In genomic region chr2:86434290-86434689, GRCh38 we compare ENCODE assay signal across 32 cellular contexts.
"Had no signal": no experiment of that assay in that cellular context is flagged by ENCODE, and none has a peak within 500 bp of the region (broad histone marks: within the 10 kb centered on the region; RNA-seq: fewer than 3 reads in every experiment).

No MANE protein-coding gene starts in this region.

- H3K36me3 ChIP-seq: adrenal gland, brain microvascular endothelial cell, breast epithelium had no signal

- H3K9me3 ChIP-seq: body of pancreas had no signal

- H3K27ac ChIP-seq: adrenal gland, body of pancreas, brain microvascular endothelial cell, breast epithelium, VCaP had no signal

- H3K27me3 ChIP-seq: adrenal gland, body of pancreas, brain microvascular endothelial cell, breast epithelium had no signal

- DNase-seq: activated B cell treated with CpG ODN at 0.5 μM for 24 hours; activated CD4-positive, alpha-beta memory T cell treated with anti-CD3 and anti-CD28 coated beads for 36 hours; activated CD4-positive, alpha-beta T cell treated with anti-CD3 and anti-CD28 coated beads for 4 hours; activated CD4-positive, alpha-beta T cell treated with anti-CD3 and anti-CD28 coated beads, Interleukin-2, amount 10 ng/mL, durations not matched to agents 24 days and 14 days; activated CD4-positive, alpha-beta T cell treated with anti-CD3 and anti-CD28 coated beads, Interleukin-2, amount 50 U/mL, for 1 hour; activated CD4-positive, alpha-beta T cell treated with anti-CD3 and anti-CD28 coated beads, Interleukin-2, amount 50 U/mL, for 4 hours; activated CD4-positive, CD25-positive, alpha-beta regulatory T cell treated with anti-CD3 and anti-CD28 coated beads, Interleukin-2, amount 50 U/mL, for 72 hours; activated CD8-positive, alpha-beta memory T cell treated with anti-CD3 and anti-CD28 coated beads, Interleukin-2, amount 50 U/mL, for 4 hours; activated CD8-positive, alpha-beta T cell treated with anti-CD3 and anti-CD28 coated beads for 36 hours; activated effector memory CD4-positive, alpha-beta T cell treated with anti-CD3 and anti-CD28 coated beads, Interleukin-2, amount 50 U/mL, for 16 hours; activated gamma-delta T cell treated with Interleukin-2 at 50 U/mL for 16 hours; activated naive CD4-positive, alpha-beta T cell; activated naive CD4-positive, alpha-beta T cell treated with anti-CD3 and anti-CD28 coated beads for 36 hours; activated naive CD4-positive, alpha-beta T cell treated with anti-CD3 and anti-CD28 coated beads, Interleukin-2, amount 50 U/mL, for 16 hours; activated naive CD8-positive, alpha-beta T cell treated with anti-CD3 and anti-CD28 coated beads for 36 hours; activated T-cell treated with anti-CD3 and anti-CD28 coated beads for 4 hours; activated T-cell treated with anti-CD3 and anti-CD28 coated beads, Interleukin-2, amount 50 U/mL, for 1 hour; activated T-cell treated with anti-CD3 and anti-CD28 coated beads, Interleukin-2, amount 50 U/mL, for 4 hours; activated T-cell treated with anti-CD3 and anti-CD28 coated beads, Interleukin-2, amount 50 U/mL, for 72 hours; adrenal gland; amniotic stem cell; aorta; body of pancreas; brain microvascular endothelial cell; central memory CD4-positive, alpha-beta T cell; T-helper 17 cell; T1000 had no signal

- H3K4me1 ChIP-seq: adrenal gland, body of pancreas, breast epithelium had no signal

- H3K4me3 ChIP-seq: adrenal gland, body of pancreas, breast epithelium had no signal

- FAIRE-seq: astrocyte had no signal

- ATAC-seq: activated CD8-positive, alpha-beta T cell treated with anti-CD3 and anti-CD28 coated beads for 36 hours; activated naive CD4-positive, alpha-beta T cell treated with anti-CD3 and anti-CD28 coated beads, Interleukin-2, amount 50 U/mL, for 72 hours; activated T-cell treated with anti-CD3 and anti-CD28 coated beads, Interleukin-2, amount 50 U/mL, for 4 hours; activated T-cell treated with anti-CD3 and anti-CD28 coated beads, Interleukin-2, amount 50 U/mL, for 72 hours; activated T-helper 17 cell treated with anti-CD3 and anti-CD28 coated beads, Interleukin-2, amount 50 U/mL, for 72 hours; body of pancreas; T-helper 17 cell had no signal
